Comparison of ENCODE assay signal across 17 cellular contexts in genomic region chr21:41100826-41101550, GRCh38.
DNase-seq lines count a peak whose midpoint lies in the region; TF ChIP-seq lines count a peak whose summit lies in the region.
"Had no signal": no experiment of that assay in that cellular context is flagged by ENCODE, and none has a peak within 500 bp of the region (broad histone marks: within the 10 kb centered on the region; RNA-seq: fewer than 3 reads in every experiment).

No MANE protein-coding gene starts in this region.

- WGBS in trophoblast cell (ENCODE audit: extremely low coverage, insufficient coverage, insufficient read length), result no CpG with 5 or more reads among the region's 4 CpGs
- WGBS in neuronal stem cell (ENCODE audit: extremely low coverage in 2 of 2, insufficient read length in 2 of 2, insufficient replicate concordance in 1 of 2), 2 donors, result no CpG with 5 or more reads among the region's 4 CpGs

- no peak overlapping the region for H4K91ac ChIP-seq in trophoblast cell (ENCODE audit: low read depth, low read length)
- H4K91ac ChIP-seq in neuronal stem cell (ENCODE audit: low read depth, low read length, poor library complexity), result no peak overlapping the region

- H3K4me2 ChIP-seq in trophoblast cell (ENCODE audit: low read length) (no peak overlapping the region), neuronal stem cell (ENCODE audit: insufficient read depth, low read length, poor library complexity, severe bottlenecking) (no peak overlapping the region)
- H3K4me2 ChIP-seq: BLaER1 had no signal

- H3K27ac ChIP-seq in trophoblast cell (ENCODE audit: low read depth, low read length) (no peak overlapping the region), neuronal stem cell (replicated peaks; ENCODE audit: low read length) (no peak overlapping the region)
- H3K27ac ChIP-seq: 22Rv1, BLaER1, C4-2B had no signal

- H3K23ac ChIP-seq in trophoblast cell (ENCODE audit: low read length) (no peak overlapping the region), neuronal stem cell (ENCODE audit: low read depth, low read length, poor library complexity) (no peak overlapping the region)

- H2AFZ ChIP-seq in trophoblast cell (ENCODE audit: insufficient read depth, low read length, poor library complexity), result no peak overlapping the region
- H2AFZ ChIP-seq in neuronal stem cell (ENCODE audit: low read length), result no peak overlapping the region

- H3K36me3 ChIP-seq in trophoblast cell (ENCODE audit: control insufficient read depth in 1 of 2, insufficient read depth in 2 of 2, low read length in 2 of 2), result no peaks in the 10 kb centered on the region
- H3K36me3 ChIP-seq in neuronal stem cell (replicated peaks in 1 of 2; ENCODE audit: control insufficient read depth in 2 of 2, insufficient read depth in 2 of 2, low read length in 2 of 2), result no peaks in the 10 kb centered on the region
- H3K36me3 ChIP-seq: BLaER1, HAP-1 had no signal

- peaks cover 6 to 12% of the 10 kb centered on the region in 2 experiments for H3K4me1 ChIP-seq in trophoblast cell (ENCODE audit: control insufficient read depth in 1 of 2, insufficient read depth in 2 of 2, low read length in 2 of 2)
- peaks cover 0 to 8% of the 10 kb centered on the region in 2 donors for H3K4me1 ChIP-seq in neuronal stem cell (ENCODE audit: control insufficient read depth in 2 of 2, insufficient read depth in 1 of 2, low read depth in 1 of 2, low read length in 2 of 2)
- H3K4me1 ChIP-seq: Caco-2, HAP-1 had no signal

- H2BK5ac ChIP-seq in trophoblast cell (ENCODE audit: low read depth, low read length, poor library complexity) (no peak overlapping the region), neuronal stem cell (ENCODE audit: low read length) (no peak overlapping the region)

- no peak overlapping the region for H2BK12ac ChIP-seq in trophoblast cell (ENCODE audit: low read length)
- no peak overlapping the region for H2BK12ac ChIP-seq in neuronal stem cell (ENCODE audit: low read length)

- H2AK5ac ChIP-seq in trophoblast cell (ENCODE audit: low read length) (no peak overlapping the region), neuronal stem cell (ENCODE audit: low read depth, low read length) (no peak overlapping the region)

- H3K79me1 ChIP-seq in trophoblast cell (ENCODE audit: low read length), result peaks cover 2% of the 10 kb centered on the region
- H3K79me1 ChIP-seq in neuronal stem cell (ENCODE audit: low read depth, low read length), result no peaks in the 10 kb centered on the region

- H3K9ac ChIP-seq in trophoblast cell (ENCODE audit: low read length) (no peak overlapping the region), neuronal stem cell (ENCODE audit: low read depth, low read length, poor library complexity) (no peak overlapping the region)
- H3K9ac ChIP-seq: BLaER1 had no signal

- no peaks in the 10 kb centered on the region for H3K27me3 ChIP-seq in trophoblast cell (ENCODE audit: insufficient read depth, low read length)
- no peaks in the 10 kb centered on the region for H3K27me3 ChIP-seq in neuronal stem cell (ENCODE audit: control insufficient read depth in 3 of 3, insufficient read depth in 3 of 3, low read depth in 1 of 3, low read length in 3 of 3)
- H3K27me3 ChIP-seq: BLaER1 had no signal

- no peak overlapping the region for H3K18ac ChIP-seq in trophoblast cell (ENCODE audit: low read length)
- no peak overlapping the region for H3K18ac ChIP-seq in neuronal stem cell (ENCODE audit: low read length)

- H3K79me2 ChIP-seq in trophoblast cell (ENCODE audit: control insufficient read depth, insufficient read depth, low read length, poor library complexity), result no peaks in the 10 kb centered on the region

- H2BK120ac ChIP-seq in trophoblast cell (ENCODE audit: insufficient read depth, low read length, poor library complexity) (no peak overlapping the region), neuronal stem cell (ENCODE audit: low read depth, low read length) (no peak overlapping the region)

- H3K14ac ChIP-seq in trophoblast cell (ENCODE audit: low read length) (no peak overlapping the region), neuronal stem cell (ENCODE audit: low read length) (no peak overlapping the region)

- H2BK15ac ChIP-seq in neuronal stem cell (ENCODE audit: low read length), result no peak overlapping the region

- no peak overlapping the region for H3K4me3 ChIP-seq in epithelial cell of esophagus (ENCODE audit: low read length)
- no peak overlapping the region for H3K4me3 ChIP-seq in trophoblast cell (ENCODE audit: low read depth, low read length)
- no peak overlapping the region for H3K4me3 ChIP-seq in neuronal stem cell (ENCODE audit: low read length in 2 of 2)
- H3K4me3 ChIP-seq: BLaER1, HAP-1 had no signal

- H4K12ac ChIP-seq in trophoblast cell (ENCODE audit: low read depth, low read length), result no peak overlapping the region

- H4K8ac ChIP-seq in trophoblast cell (ENCODE audit: low read depth, low read length) (no peak overlapping the region), neuronal stem cell (ENCODE audit: low read depth, low read length) (no peak overlapping the region)

- TF ChIP-seq CTCF in epithelial cell of esophagus (IDR thresholded peaks at IDR 0.05; ENCODE audit: insufficient read depth, low read depth, low read length, missing control alignments), result no peak

- H3K4ac ChIP-seq in trophoblast cell (ENCODE audit: low read depth, low read length) (no peak overlapping the region), neuronal stem cell (ENCODE audit: low read length) (no peak overlapping the region)

- DNase-seq in SIG-M5 treated with dmso at 0.1 percent for 504 hours (lab: John Stamatoyannopoulos, UW; ENCODE audit: unreplicated experiment) (peak; percentile 30), SIG-M5 (lab: John Stamatoyannopoulos, UW) (no peak), epithelial cell of esophagus (ENCODE audit: low read depth) (peak; percentile 51), trophoblast cell (peak; percentile 73 to 91), NCI-H2029 (lab: John Stamatoyannopoulos, UW) (no peak), neuronal stem cell (ENCODE audit: low spot score) (no peak)
- DNase-seq: Caco-2; CD4-positive, CD25-positive, alpha-beta regulatory T cell; CD8-positive, alpha-beta T cell; DMS153; DND-41; GOT3; HFFc6 had no signal

- H3K9me3 ChIP-seq in trophoblast cell (ENCODE audit: insufficient read depth, low read depth, low read length) (no peaks in the 10 kb centered on the region), neuronal stem cell (replicated peaks in 1 of 2; ENCODE audit: control insufficient read depth in 2 of 2, insufficient read depth in 1 of 2, low read depth in 1 of 2, low read length in 2 of 2) (peaks cover 0 to 2% of the 10 kb centered on the region in 2 donors)
- H3K9me3 ChIP-seq: Caco-2 had no signal

Comparison
In these comparisons a context has a peak if more than half of its experiments do, and no peak if none do; other contexts are left out.
1. DNase-seq: peak in SIG-M5 treated with dmso at 0.1 percent for 504 hours (single experiment), epithelial cell of esophagus (single experiment) and trophoblast cell (2 of 2); none in SIG-M5 (single experiment), NCI-H2029 (single experiment) and neuronal stem cell (single experiment).